ENCODE assay signal across 19 cellular contexts in genomic region chr2:96546797-96547196, GRCh38. TPM values are rescaled to one million over a fixed set of nuclear protein-coding genes. Genes with fewer than 3 reads are reported as not detected.
A peak's percentile ranks its signal among the peaks of the same experiment; 100 is the strongest.
DNase-seq lines count a peak whose midpoint lies in the region; ATAC-seq, FAIRE-seq and TF ChIP-seq lines count a peak whose summit lies in the region.
"Had no signal": no experiment of that assay in that cellular context is flagged by ENCODE, and none has a peak within 500 bp of the region (broad histone marks: within the 10 kb centered on the region; RNA-seq: fewer than 3 reads in every experiment).

No MANE protein-coding gene starts in this region.

- no TSS peak for BruUV-seq in GM12878 (replicated peaks; lab: Mats Ljungman, UMichigan)

- H3K27me3 ChIP-seq in GM12878 (replicated peaks in 1 of 2; ENCODE audit: control insufficient read depth in 2 of 2, insufficient read depth in 2 of 2, low read length in 1 of 2) (no peaks in the 10 kb centered on the region), thoracic aorta (replicated peaks; ENCODE audit: insufficient read depth) (no peaks in the 10 kb centered on the region)
- H3K27me3 ChIP-seq: cardiac muscle cell, sigmoid colon had no signal

- in situ Hi-C loops in GM12878 (cut with MboI): no loop called here

- H3K9me3 ChIP-seq in GM12878 (replicated peaks; ENCODE audit: control insufficient read depth, insufficient read depth, low read length) (no peaks in the 10 kb centered on the region; the same call in 2 of the 3 replicates), thoracic aorta (no peaks in the 10 kb centered on the region)
- H3K9me3 ChIP-seq: sigmoid colon had no signal

- H3K4me3 ChIP-seq in GM12878 (no peak overlapping the region), thoracic aorta (no peak overlapping the region)
- H3K4me3 ChIP-seq: cardiac muscle cell, sigmoid colon had no signal

- FAIRE-seq in GM12878 (lab: Jason Lieb, UNC): no peak

- H3K27me3 Mint-ChIP-seq in activated naive CD4-positive, alpha-beta T cell treated with anti-CD3 and anti-CD28 coated beads, Interleukin-2, amount 50 U/mL, for 24 hours: no peaks in the 10 kb centered on the region

- H3K79me2 ChIP-seq in GM12878 (ENCODE audit: control insufficient read depth, insufficient read depth, low read length): peaks cover 48% of the 10 kb centered on the region

- peak; percentile 7; the same call in 1 of the 3 replicates for ATAC-seq in GM12878
- no peak for ATAC-seq in thoracic aorta (ENCODE audit: insufficient number of reproducible peaks, low FRiP score, low read depth)

- H4K20me1 ChIP-seq in GM12878 (ENCODE audit: control insufficient read depth, insufficient read depth): peaks cover 16% of the 10 kb centered on the region

- 55% methylated on average over 7 of the region's 8 CpGs for WGBS in GM12878 (ENCODE audit: insufficient coverage, insufficient replicate concordance, low lambda C conversion rate, missing lambda C conversion rate)

- CTCF ChIA-PET in GM12878 (lab: Yijun Ruan, JAX): interaction anchor here (0.6 kb wide), 1 partner anchor 219 kb away, joined by 3 read pairs; no protein-coding TSS in a partner anchor

- RAD21 ChIA-PET in GM12878 (lab: Charles Lee; ENCODE audit: unreplicated experiment): no interaction called here

- H3K4me1 Mint-ChIP-seq in activated naive CD4-positive, alpha-beta T cell treated with anti-CD3 and anti-CD28 coated beads, Interleukin-2, amount 50 U/mL, for 24 hours: peaks cover 57% of the 10 kb centered on the region

- peaks cover 4% of the 10 kb centered on the region for H3K4me1 ChIP-seq in GM12878 (ENCODE audit: control insufficient read depth, insufficient read depth, low read length)
- H3K4me1 ChIP-seq in thoracic aorta (ENCODE audit: control insufficient read depth in 1 of 2, low read depth in 2 of 2): peaks cover 23 to 78% of the 10 kb centered on the region in 2 donors

- no peak overlapping the region for H3K9ac ChIP-seq in GM12878 (ENCODE audit: control insufficient read depth, insufficient read depth, low read length)

- H3K27ac ChIP-seq in GM12878 (ENCODE audit: control insufficient read depth, insufficient read depth) (no peak overlapping the region), thoracic aorta (peak overlapping the region; percentile 42 to 45)
- H3K27ac ChIP-seq: cardiac muscle cell, sigmoid colon had no signal

- H3K9me3 Mint-ChIP-seq in activated naive CD4-positive, alpha-beta T cell treated with anti-CD3 and anti-CD28 coated beads, Interleukin-2, amount 50 U/mL, for 24 hours: no peaks in the 10 kb centered on the region

- no peak for TF ChIP-seq POLR2A in GM12878 (IDR thresholded peaks at IDR 0.05; ENCODE audit: low read depth, low read length)

- no peak overlapping the region for H3K4me2 ChIP-seq in GM12878 (ENCODE audit: control insufficient read depth, insufficient read depth)

- H3K4me3 Mint-ChIP-seq in activated naive CD4-positive, alpha-beta T cell treated with anti-CD3 and anti-CD28 coated beads, Interleukin-2, amount 50 U/mL, for 24 hours: no peak overlapping the region

- TF ChIP-seq CTCF in GM12878 (IDR thresholded peaks at IDR 0.05 in 2 of 3, conservative IDR thresholded peaks at IDR 0.05 in 1 of 3; ENCODE audit: control insufficient read depth in 2 of 3, extremely low read depth in 1 of 3, insufficient read depth in 1 of 3, low read depth in 3 of 3, low read length in 3 of 3): no peak
- TF ChIP-seq CTCF in thoracic aorta (IDR thresholded peaks at IDR 0.05): no peak

- no peak for DNase-seq in activated naive CD4-positive, alpha-beta T cell (lab: John Stamatoyannopoulos, UW)
- DNase-seq in RPMI8226 (peak; percentile 2), GM12878 (ENCODE audit: low read depth, low spot score) (no peak), thoracic aorta (ENCODE audit: low spot score) (no peak), NCI-H510A (lab: John Stamatoyannopoulos, UW) (no peak), putamen (ENCODE audit: low spot score) (no peak), D341Med (ENCODE audit: low spot score) (no peak)
- DNase-seq: activated CD4-positive, alpha-beta T cell treated with anti-CD3 and anti-CD28 coated beads, Interleukin-2, amount 50 U/mL, for 4 hours; effector CD8-positive, alpha-beta T cell; NCI-H2029 treated with DMSO at 0.1 percent for 48 hours; NCI-H510A treated with DMSO at 0.1 percent for 48 hours; SIG-M5; sigmoid colon; stimulated activated CD4-positive, alpha-beta T cell treated with anti-CD3 and anti-CD28 coated beads, Interleukin-2, amount 100 ng/mL, for 24 hours; substantia nigra had no signal

- POLR2A ChIA-PET in GM12878 (lab: Charles Lee): interaction anchor here (1.2 kb wide), 1 partner anchor 41 kb away, joined by 3 read pairs; no protein-coding TSS in a partner anchor

- TF ChIP-seq EP300 in GM12878 (IDR thresholded peaks at IDR 0.05; ENCODE audit: borderline replicate concordance in 1 of 2, control insufficient read depth in 1 of 2, low read depth in 2 of 2, low read length in 2 of 2): no peak

- TF ChIP-seq RAD21 in GM12878 (IDR thresholded peaks at IDR 0.05; ENCODE audit: insufficient read depth, low read depth, low read length): no peak

- H3K36me3 Mint-ChIP-seq in activated naive CD4-positive, alpha-beta T cell treated with anti-CD3 and anti-CD28 coated beads, Interleukin-2, amount 50 U/mL, for 24 hours: peaks cover 2% of the 10 kb centered on the region

- H2AFZ ChIP-seq in GM12878 (ENCODE audit: control insufficient read depth, low read depth, low read length): no peak overlapping the region

- H3K36me3 ChIP-seq in GM12878 (ENCODE audit: control insufficient read depth in 2 of 2, insufficient read depth in 2 of 2, low read length in 1 of 2): peaks cover 33 to 38% of the 10 kb centered on the region in 2 experiments
- H3K36me3 ChIP-seq in thoracic aorta: peaks cover 55% of the 10 kb centered on the region
- H3K36me3 ChIP-seq: cardiac muscle cell had no signal

- peak overlapping the region; percentile 84 for H3K27ac Mint-ChIP-seq in activated naive CD4-positive, alpha-beta T cell treated with anti-CD3 and anti-CD28 coated beads, Interleukin-2, amount 50 U/mL, for 24 hours

- SMC1A ChIA-PET in GM12878 (lab: Charles Lee; ENCODE audit: uncharacterized antibody, unreplicated experiment): interaction anchor here (1.0 to 2.4 kb wide), 3 partner anchors 8 to 20 kb away, joined by 3 to 7 read pairs (median 3); no protein-coding TSS in a partner anchor

- intact Hi-C loops in GM12878 (cut with micrococcal nuclease; ENCODE audit: unreplicated experiment): no loop called here

TF ChIP-seq in GM12878, 131 proteins besides CTCF, POLR2A, EP300 and RAD21:
- peak; percentile 4; the same call in 1 of the 2 replicates for TF ChIP-seq POLR2AphosphoS2 (IDR thresholded peaks at IDR 0.05; ENCODE audit: low read depth, low read length)
- TF ChIP-seq FOS (IDR thresholded peaks at IDR 0.05; ENCODE audit: borderline replicate concordance, extremely low read depth, insufficient read length): no peak
TF ChIP-seq in GM12878: peak in this region for 1.

RNA-seq across cellular contexts. Expression of gene ARID5A, which starts 10.2 kb away (rescaled TPM):
- 85.2 and 91.3 TPM in 2 replicates for total RNA-seq in GM12878 (2013; cell fraction: nucleolus; rRNA removed)
- 46.2 and 46.8 TPM in 2 replicates for total RNA-seq in GM12878 (2014; rRNA removed)
- total RNA-seq in GM12878 (2014; rRNA removed; fragmentation: Illumina TruSeq; extraction: Trizol): 22.2 and 25.3 TPM in 2 replicates
- 82.7 and 87.9 TPM in 2 replicates for total RNA-seq in GM12878 (2021)
- polyA plus RNA-seq in GM12878 (2011; ENCODE audit: low read depth): 16.0 TPM
- 13.3 and 28.5 TPM in 2 replicates for polyA plus RNA-seq in GM12878 (2011; rRNA removed)
- polyA plus RNA-seq in GM12878 (2011; cell fraction: cytosol; rRNA removed): 39.3 and 54.4 TPM in 2 replicates
- polyA plus RNA-seq in GM12878 (2011; cell fraction: nucleus; rRNA removed): 160 and 161 TPM in 2 replicates
- polyA plus RNA-seq in GM12878 (2012): 47.3 and 50.2 TPM in 2 replicates
- 3.1 and 18.1 TPM in 2 replicates for polyA plus RNA-seq in GM12878 (2014; fragmentation: Illumina TruSeq; extraction: Trizol)
- polyA plus RNA-seq in GM12878 (2014; fragmentation: Nextera tagmentation; extraction: Ambion mirVana): 1 to 10 TPM in 1 of 2 experiments, under 1 TPM in 1; 0.76 to 3.8 TPM
- 79.3 and 83.3 TPM in 2 replicates for polyA plus RNA-seq in GM12878 (2014; rRNA removed)
- polyA plus RNA-seq in GM12878 (2016; fragmentation: Nextera tagmentation; extraction: Ambion mirVana): 10 to 100 TPM; 76.2 to 87.1 TPM
- polyA minus RNA-seq in GM12878 (2011; rRNA and poly(A)+ RNA removed): 12.7 and 34.9 TPM in 2 replicates
- 26.1 and 28.5 TPM in 2 replicates for polyA minus RNA-seq in GM12878 (2011; cell fraction: cytosol; rRNA and poly(A)+ RNA removed)
- polyA minus RNA-seq in GM12878 (2011; cell fraction: nucleus; rRNA and poly(A)+ RNA removed): 22.6 and 34.3 TPM in 2 replicates
- total RNA-seq in thoracic aorta: 100 to 1,000 TPM; 152 to 231 TPM

RNA-seq across cellular contexts. Expression of gene NEURL3, which starts 41.6 kb away (rescaled TPM):
- 2.2 and 2.9 TPM in 2 replicates for total RNA-seq in GM12878 (2013; cell fraction: nucleolus; rRNA removed)
- 0.85 and 0.98 TPM in 2 replicates for total RNA-seq in GM12878 (2014; rRNA removed)
- 0.09 and 0.31 TPM in 2 replicates for total RNA-seq in GM12878 (2014; rRNA removed; fragmentation: Illumina TruSeq; extraction: Trizol)
- 0.44 and 0.72 TPM in 2 replicates for total RNA-seq in GM12878 (2021)
- 0.16 TPM for polyA plus RNA-seq in GM12878 (2011; ENCODE audit: low read depth)
- 4.4 and 6.3 TPM in 2 replicates for polyA plus RNA-seq in GM12878 (2011; rRNA removed)
- polyA plus RNA-seq in GM12878 (2011; cell fraction: cytosol; rRNA removed): 6.6 and 7.9 TPM in 2 replicates
- 7.3 and 12.0 TPM in 2 replicates for polyA plus RNA-seq in GM12878 (2011; cell fraction: nucleus; rRNA removed)
- 0.42 and 0.72 TPM in 2 replicates for polyA plus RNA-seq in GM12878 (2012)
- polyA plus RNA-seq in GM12878 (2014; fragmentation: Illumina TruSeq; extraction: Trizol): 0.10 TPM in 1 of 2 replicates, not detected in the other
- polyA plus RNA-seq in GM12878 (2014; fragmentation: Nextera tagmentation; extraction: Ambion mirVana): under 1 TPM; 0.03 to 0.07 TPM
- polyA plus RNA-seq in GM12878 (2014; rRNA removed): 0.39 and 0.51 TPM in 2 replicates
- polyA plus RNA-seq in GM12878 (2016; fragmentation: Nextera tagmentation; extraction: Ambion mirVana): under 1 TPM; 0.55 to 0.79 TPM
- polyA minus RNA-seq in GM12878 (2011; rRNA and poly(A)+ RNA removed): 1.9 and 2.2 TPM in 2 replicates
- polyA minus RNA-seq in GM12878 (2011; cell fraction: cytosol; rRNA and poly(A)+ RNA removed): 0.52 and 1.2 TPM in 2 replicates
- 0.96 and 1.3 TPM in 2 replicates for polyA minus RNA-seq in GM12878 (2011; cell fraction: nucleus; rRNA and poly(A)+ RNA removed)
- not detected for total RNA-seq in thoracic aorta
- total RNA-seq: cardiac muscle cell, fibroblast of lung, osteocyte had no signal
- polyA plus RNA-seq: cardiac muscle cell, fibroblast of lung had no signal
